Comparison of ENCODE assay signal across 9 cellular contexts in genomic region chr4:145719752-145720624, GRCh38.
A peak's percentile ranks its signal among the peaks of the same experiment; 100 is the strongest.
DNase-seq lines count a peak whose midpoint lies in the region; ATAC-seq, FAIRE-seq and TF ChIP-seq lines count a peak whose summit lies in the region.
"Had no signal": no experiment of that assay in that cellular context is flagged by ENCODE, and none has a peak within 500 bp of the region (broad histone marks: within the 10 kb centered on the region; RNA-seq: fewer than 3 reads in every experiment).

No MANE protein-coding gene starts in this region.

- no peak overlapping the region for H3K4me3 ChIP-seq in parathyroid adenoma (ENCODE audit: low read depth, low read length)

- ATAC-seq in GM18858 (IDR thresholded peaks at IDR 0.05; ENCODE audit: unreplicated experiment) (peak; percentile 83), HG02588 (IDR thresholded peaks at IDR 0.05; ENCODE audit: unreplicated experiment) (peak; percentile 73), GM21528 (IDR thresholded peaks at IDR 0.05; ENCODE audit: low FRiP score, unreplicated experiment) (no peak)

- no peaks in the 10 kb centered on the region for H3K9me3 ChIP-seq in parathyroid adenoma (ENCODE audit: control insufficient read depth, low read length)

- no peak for FAIRE-seq in HTR-8/SVneo (lab: Jason Lieb, UNC)

- H3K4me1 ChIP-seq in parathyroid adenoma = no peaks in the 10 kb centered on the region

- no peak overlapping the region for H3K27ac ChIP-seq in parathyroid adenoma

- DNase-seq in OCI-M1 (lab: John Stamatoyannopoulos, UW) (peak; percentile 42), NCI-H524 treated with DMSO at 0.1 percent for 48 hours (lab: John Stamatoyannopoulos, UW) (no peak), HTR-8/SVneo (ENCODE audit: insufficient read length, low spot score) (no peak), dedifferentiated amniotic fluid mesenchymal stem cell (ENCODE audit: extremely low spot score) (no peak)
- DNase-seq: NCI-H774 had no signal

- peak overlapping the region; percentile 4 for H3K4me2 ChIP-seq in parathyroid adenoma (ENCODE audit: low read length)

- no peaks in the 10 kb centered on the region for H3K79me2 ChIP-seq in parathyroid adenoma

- no peaks in the 10 kb centered on the region for H3K27me3 ChIP-seq in parathyroid adenoma (ENCODE audit: control insufficient read depth, insufficient read depth, low read length)

- no peak overlapping the region for H3K9ac ChIP-seq in parathyroid adenoma

- H2AFZ ChIP-seq in parathyroid adenoma = peak overlapping the region; percentile 7

- TF ChIP-seq CTCF in parathyroid adenoma (IDR thresholded peaks at IDR 0.05) = no peak

- no peaks in the 10 kb centered on the region for H3K36me3 ChIP-seq in parathyroid adenoma (ENCODE audit: control insufficient read depth, insufficient read depth, low read length)
